Comparison of ENCODE assay signal across 10 cellular contexts in genomic region chr17:73798111-73798748, GRCh38.
DNase-seq lines count a peak whose midpoint lies in the region; ATAC-seq and TF ChIP-seq lines count a peak whose summit lies in the region.
"Had no signal": no experiment of that assay in that cellular context is flagged by ENCODE, and none has a peak within 500 bp of the region (broad histone marks: within the 10 kb centered on the region; RNA-seq: fewer than 3 reads in every experiment).

No MANE protein-coding gene starts in this region.

- H3K27me3 Mint-ChIP-seq in stimulated activated naive B cell treated with anti-CD40 and anti-IgM and Interleukin-4, amounts not matched to agents 10 μg/mL and 1 μg/mL and 100 μg/mL, for 72 hours: peaks cover 20 to 42% of the 10 kb centered on the region in 2 donors

- peaks cover 7 to 11% of the 10 kb centered on the region in 2 donors for H3K9me3 Mint-ChIP-seq in stimulated activated naive B cell treated with anti-CD40 and anti-IgM and Interleukin-4, amounts not matched to agents 10 μg/mL and 1 μg/mL and 100 μg/mL, for 72 hours
- H3K9me3 Mint-ChIP-seq: activated T-helper 2 cell treated with anti-CD3 and anti-CD28 coated beads, Interferon-gamma antibody, Interleukin-2, Interleukin-4, amounts not matched to agents 10 μg/mL and 5 μg/mL and 100 μg/mL, durations not matched to agents 14 hours and 24 hours and 36 hours had no signal

- no peaks in the 10 kb centered on the region for H3K36me3 Mint-ChIP-seq in stimulated activated naive B cell treated with anti-CD40 and anti-IgM and Interleukin-4, amounts not matched to agents 10 μg/mL and 1 μg/mL and 100 μg/mL, for 72 hours

- no peak overlapping the region for H3K4me3 ChIP-seq in fibroblast of villous mesenchyme (ENCODE audit: low read depth, low read length)

- H3K4me3 Mint-ChIP-seq in stimulated activated naive B cell treated with anti-CD40 and anti-IgM and Interleukin-4, amounts not matched to agents 10 μg/mL and 1 μg/mL and 100 μg/mL, for 72 hours: no peak overlapping the region

- no peak overlapping the region for H3K27ac Mint-ChIP-seq in stimulated activated naive B cell treated with anti-CD40 and anti-IgM and Interleukin-4, amounts not matched to agents 10 μg/mL and 1 μg/mL and 100 μg/mL, for 72 hours
- H3K27ac Mint-ChIP-seq: activated T-helper 2 cell treated with anti-CD3 and anti-CD28 coated beads, Interferon-gamma antibody, Interleukin-2, Interleukin-4, amounts not matched to agents 10 μg/mL and 5 μg/mL and 100 μg/mL, durations not matched to agents 14 hours and 24 hours and 36 hours had no signal

- no peak for TF ChIP-seq CTCF in fibroblast of villous mesenchyme (IDR thresholded peaks at IDR 0.05; ENCODE audit: insufficient read depth, low read depth, low read length)

- H3K4me1 Mint-ChIP-seq in stimulated activated naive B cell treated with anti-CD40 and anti-IgM and Interleukin-4, amounts not matched to agents 10 μg/mL and 1 μg/mL and 100 μg/mL, for 72 hours: no peaks in the 10 kb centered on the region

- ATAC-seq in GM21576 (IDR thresholded peaks at IDR 0.05; ENCODE audit: unreplicated experiment): no peak
- no peak for ATAC-seq in stimulated activated naive B cell treated with anti-CD40 and anti-IgM and Interleukin-4, amounts not matched to agents 10 μg/mL and 1 μg/mL and 100 μg/mL, for 72 hours (replicated peaks)

- DNase-seq in NCI-H1092 treated with DMSO at 0.1 percent for 48 hours (lab: John Stamatoyannopoulos, UW): peak; percentile 40
- DNase-seq in NCI-H1092 (lab: John Stamatoyannopoulos, UW): no peak
- peak; percentile 86 for DNase-seq in RKO (ENCODE audit: low spot score)
- peak; percentile 96 for DNase-seq in fibroblast of villous mesenchyme (ENCODE audit: low read depth)
- peak; percentile 79 for DNase-seq in stromal cell of bone marrow (ENCODE audit: low read depth)
- no peak for DNase-seq in stimulated activated naive B cell treated with anti-CD40 and anti-IgM and Interleukin-4, amounts not matched to agents 10 μg/mL and 1 μg/mL and 100 μg/mL, for 72 hours
- no peak for DNase-seq in T1000 (lab: John Stamatoyannopoulos, UW)
- DNase-seq: NCI-H1930 had no signal

Comparison
In these comparisons a context has a peak if more than half of its experiments do, and no peak if none do; other contexts are left out.
1. DNase-seq: peak in NCI-H1092 treated with DMSO at 0.1 percent for 48 hours (single experiment), RKO (single experiment), fibroblast of villous mesenchyme (single experiment) and stromal cell of bone marrow (single experiment); none in NCI-H1092 (single experiment), stimulated activated naive B cell treated with anti-CD40 and anti-IgM and Interleukin-4, amounts not matched to agents 10 μg/mL and 1 μg/mL and 100 μg/mL, for 72 hours (single experiment) and T1000 (single experiment).